Comparison of ENCODE assay signal across 21 cellular contexts in the genomic region with DNA sequence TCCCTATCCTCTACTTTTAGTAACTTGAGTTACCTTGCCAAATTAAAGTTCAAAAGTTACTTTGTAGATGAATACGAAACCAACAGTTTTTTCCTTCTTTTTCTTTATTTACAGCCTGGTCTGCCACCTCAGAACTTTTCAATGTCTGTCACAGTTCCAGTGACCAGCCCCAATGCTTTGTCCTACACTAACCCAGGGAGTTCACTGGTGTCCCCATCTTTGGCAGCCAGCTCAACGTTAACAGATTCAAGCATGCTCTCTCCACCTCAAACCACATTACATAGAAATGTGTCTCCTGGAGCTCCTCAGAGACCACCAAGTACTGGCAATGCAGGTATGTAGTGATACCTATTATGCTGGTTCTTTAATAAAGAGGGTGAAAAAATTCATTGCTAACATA.
"Had no signal": no experiment of that assay in that cellular context is flagged by ENCODE, and none has a peak within 500 bp of the region (broad histone marks: within the 10 kb centered on the region; RNA-seq: fewer than 3 reads in every experiment).

No MANE protein-coding gene starts in this region.

- H3K27me3 ChIP-seq: dorsolateral prefrontal cortex, left lung, tibial artery, upper lobe of left lung, uterus had no signal

- H3K9me3 Mint-ChIP-seq: naive thymus-derived CD8-positive, alpha-beta T cell; neural crest cell; stimulated activated effector memory CD8-positive, alpha-beta T cell treated with anti-CD3 and anti-CD28 coated beads, Interleukin-12 subunit alpha, Interleukin-12 subunit beta, amount 100 ng/mL, for 72 hours; stimulated activated naive CD8-positive, alpha-beta T cell treated with anti-CD3 and anti-CD28 coated beads, Interleukin-15, Interleukin-2, amounts not matched to agents 100 ng/mL and 50 ng/mL, for 24 hours had no signal

- H3K27ac Mint-ChIP-seq: stimulated activated effector memory CD8-positive, alpha-beta T cell treated with anti-CD3 and anti-CD28 coated beads, Interleukin-12 subunit alpha, Interleukin-12 subunit beta, amount 100 ng/mL, for 72 hours; stimulated activated naive CD8-positive, alpha-beta T cell treated with anti-CD3 and anti-CD28 coated beads, Interleukin-15, Interleukin-2, amounts not matched to agents 100 ng/mL and 50 ng/mL, for 24 hours had no signal

- H3K27ac ChIP-seq: dorsolateral prefrontal cortex, left lung, tibial artery, upper lobe of left lung, uterus had no signal

- H3K9me3 ChIP-seq: left lung, mucosa of descending colon, tibial artery, upper lobe of left lung, uterus had no signal

- H3K36me3 ChIP-seq: uterus had no signal

- DNase-seq: cortex of kidney; dorsolateral prefrontal cortex; effector CD8-positive, alpha-beta T cell; foreskin melanocyte; head of caudate nucleus; hippocampal formation; kidney glomerular epithelial cell; left lung; mucosa of descending colon; naive thymus-derived CD8-positive, alpha-beta T cell; posterior cingulate gyrus; right cardiac atrium; stimulated activated CD4-positive, alpha-beta T cell treated with anti-CD3 and anti-CD28 coated beads, Interleukin-4, amount 100 ng/mL, for 1 hour; stimulated activated CD8-positive, alpha-beta memory T cell treated with anti-CD3 and anti-CD28 coated beads, Interleukin-4, amount 100 ng/mL, for 48 hours; tibial artery; upper lobe of left lung; uterus had no signal

- H3K4me1 ChIP-seq: left lung, upper lobe of left lung, uterus had no signal

- H3K4me1 Mint-ChIP-seq: naive thymus-derived CD8-positive, alpha-beta T cell; neural crest cell had no signal

- H3K27me3 Mint-ChIP-seq: naive thymus-derived CD8-positive, alpha-beta T cell; stimulated activated naive CD8-positive, alpha-beta T cell treated with anti-CD3 and anti-CD28 coated beads, Interleukin-15, Interleukin-2, amounts not matched to agents 100 ng/mL and 50 ng/mL, for 24 hours had no signal

- H3K4me3 Mint-ChIP-seq: naive thymus-derived CD8-positive, alpha-beta T cell; neural crest cell; stimulated activated effector memory CD8-positive, alpha-beta T cell treated with anti-CD3 and anti-CD28 coated beads, Interleukin-12 subunit alpha, Interleukin-12 subunit beta, amount 100 ng/mL, for 72 hours; stimulated activated naive CD8-positive, alpha-beta T cell treated with anti-CD3 and anti-CD28 coated beads, Interleukin-15, Interleukin-2, amounts not matched to agents 100 ng/mL and 50 ng/mL, for 24 hours had no signal

- H3K4me3 ChIP-seq: dorsolateral prefrontal cortex, left lung, mucosa of descending colon, smooth muscle cell, tibial artery, upper lobe of left lung, uterus had no signal

- ATAC-seq: left lung; mucosa of descending colon; naive thymus-derived CD8-positive, alpha-beta T cell; stimulated activated effector memory CD8-positive, alpha-beta T cell treated with anti-CD3 and anti-CD28 coated beads, Interleukin-12 subunit alpha, Interleukin-12 subunit beta, amount 100 ng/mL, for 72 hours had no signal
